1 cellular context compared by ENCODE assay signal in genomic region chr2:230723363-230723762, GRCh38.
TF ChIP-seq lines count a peak whose summit lies in the region.

No MANE protein-coding gene starts in this region.

TF ChIP-seq in HepG2, 621 proteins besides CTCF, POLR2A, EP300 and RAD21 (continued from another document):
- TF ChIP-seq, protein P1, sequence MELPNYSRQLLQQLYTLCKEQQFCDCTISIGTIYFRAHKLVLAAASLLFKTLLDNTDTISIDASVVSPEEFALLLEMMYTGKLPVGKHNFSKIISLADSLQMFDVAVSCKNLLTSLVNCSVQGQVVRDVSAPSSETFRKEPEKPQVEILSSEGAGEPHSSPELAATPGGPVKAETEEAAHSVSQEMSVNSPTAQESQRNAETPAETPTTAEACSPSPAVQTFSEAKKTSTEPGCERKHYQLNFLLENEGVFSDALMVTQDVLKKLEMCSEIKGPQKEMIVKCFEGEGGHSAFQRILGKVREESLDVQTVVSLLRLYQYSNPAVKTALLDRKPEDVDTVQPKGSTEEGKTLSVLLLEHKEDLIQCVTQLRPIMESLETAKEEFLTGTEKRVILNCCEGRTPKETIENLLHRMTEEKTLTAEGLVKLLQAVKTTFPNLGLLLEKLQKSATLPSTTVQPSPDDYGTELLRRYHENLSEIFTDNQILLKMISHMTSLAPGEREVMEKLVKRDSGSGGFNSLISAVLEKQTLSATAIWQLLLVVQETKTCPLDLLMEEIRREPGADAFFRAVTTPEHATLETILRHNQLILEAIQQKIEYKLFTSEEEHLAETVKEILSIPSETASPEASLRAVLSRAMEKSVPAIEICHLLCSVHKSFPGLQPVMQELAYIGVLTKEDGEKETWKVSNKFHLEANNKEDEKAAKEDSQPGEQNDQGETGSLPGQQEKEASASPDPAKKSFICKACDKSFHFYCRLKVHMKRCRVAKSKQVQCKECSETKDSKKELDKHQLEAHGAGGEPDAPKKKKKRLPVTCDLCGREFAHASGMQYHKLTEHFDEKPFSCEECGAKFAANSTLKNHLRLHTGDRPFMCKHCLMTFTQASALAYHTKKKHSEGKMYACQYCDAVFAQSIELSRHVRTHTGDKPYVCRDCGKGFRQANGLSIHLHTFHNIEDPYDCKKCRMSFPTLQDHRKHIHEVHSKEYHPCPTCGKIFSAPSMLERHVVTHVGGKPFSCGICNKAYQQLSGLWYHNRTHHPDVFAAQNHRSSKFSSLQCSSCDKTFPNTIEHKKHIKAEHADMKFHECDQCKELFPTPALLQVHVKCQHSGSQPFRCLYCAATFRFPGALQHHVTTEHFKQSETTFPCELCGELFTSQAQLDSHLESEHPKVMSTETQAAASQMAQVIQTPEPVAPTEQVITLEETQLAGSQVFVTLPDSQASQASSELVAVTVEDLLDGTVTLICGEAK (IDR thresholded peaks at IDR 0.05), result no peak
- TF ChIP-seq, protein P1 (CRISPR knock-in tag; IDR thresholded peaks at IDR 0.05), result no peak
- TF ChIP-seq ZKSCAN1 (IDR thresholded peaks at IDR 0.05; ENCODE audit: low read length) (no peak), ZNF414 (CRISPR knock-in tag; IDR thresholded peaks at IDR 0.05) (no peak)
